ENCODE assay signal across 1 cellular context in genomic region chr21:45411810-45412206, GRCh38.
TF ChIP-seq lines count a peak whose summit lies in the region.

No MANE protein-coding gene starts in this region.

TF ChIP-seq in K562, 482 proteins besides CTCF, POLR2A, EP300 and RAD21 (continued from another document and continues in another):
- TF ChIP-seq TFAP4 (CRISPR knock-in tag; IDR thresholded peaks at IDR 0.05; ENCODE audit: borderline replicate concordance), result no peak
- TF ChIP-seq RBM22 (IDR thresholded peaks at IDR 0.05; ENCODE audit: low read depth, low read length, poor library complexity, severe bottlenecking), result no peak
- no peak for TF ChIP-seq CREBBP (IDR thresholded peaks at IDR 0.05; ENCODE audit: low read depth, low read length)
- TF ChIP-seq E2F3 (CRISPR knock-in tag; IDR thresholded peaks at IDR 0.05), result 0 out of 2 replicates have a peak, but pooled peaks have one; percentile 2
- no peak for TF ChIP-seq ZNF232 (CRISPR knock-in tag; IDR thresholded peaks at IDR 0.05)
- TF ChIP-seq ZNF717 (CRISPR knock-in tag; IDR thresholded peaks at IDR 0.05), result no peak
- TF ChIP-seq RBM14 (IDR thresholded peaks at IDR 0.05; ENCODE audit: borderline replicate concordance, insufficient read depth, low read depth, low read length), result no peak
- TF ChIP-seq TRIM25 (IDR thresholded peaks at IDR 0.05; ENCODE audit: borderline replicate concordance), result 0 out of 2 replicates have a peak, but pooled peaks have one; percentile 15
- no peak for TF ChIP-seq HNRNPK (IDR thresholded peaks at IDR 0.05; ENCODE audit: low read depth, low read length, poor library complexity, severe bottlenecking)
- 0 out of 2 replicates have a peak, but pooled peaks have one; percentile 21 for TF ChIP-seq ZNF589 (CRISPR knock-in tag; IDR thresholded peaks at IDR 0.05; ENCODE audit: low read depth)
- no peak for TF ChIP-seq CCAR2 (IDR thresholded peaks at IDR 0.05; ENCODE audit: low read depth, low read length)
- TF ChIP-seq ZKSCAN1 (IDR thresholded peaks at IDR 0.05; ENCODE audit: low read depth, low read length), result no peak
- no peak for TF ChIP-seq BRCA1 (IDR thresholded peaks at IDR 0.05)
- TF ChIP-seq BRCA1 (CRISPR knock-in tag; IDR thresholded peaks at IDR 0.05), result no peak
- TF ChIP-seq LCOR (CRISPR knock-in tag; IDR thresholded peaks at IDR 0.05), result peak; percentile 31; the same call in 1 of the 2 replicates
- TF ChIP-seq HMGXB4 (CRISPR knock-in tag; IDR thresholded peaks at IDR 0.05), result no peak
- TF ChIP-seq ZNF407 (IDR thresholded peaks at IDR 0.05; ENCODE audit: low read depth), result no peak
- peak; percentile 58; the same call in 1 of the 2 replicates for TF ChIP-seq ATF4 (CRISPR knock-in tag; IDR thresholded peaks at IDR 0.05)
- no peak for TF ChIP-seq BCLAF1 (IDR thresholded peaks at IDR 0.05; ENCODE audit: borderline replicate concordance in 1 of 2, control insufficient read depth in 1 of 2, low read depth in 2 of 2, low read length in 1 of 2)
- TF ChIP-seq YBX1 (IDR thresholded peaks at IDR 0.05), result no peak
- no peak for TF ChIP-seq ILK (tag; IDR thresholded peaks at IDR 0.05; ENCODE audit: borderline replicate concordance, low read depth)
- no peak for TF ChIP-seq ZNF785 (CRISPR knock-in tag; IDR thresholded peaks at IDR 0.05)
- TF ChIP-seq ARID3B (CRISPR knock-in tag; IDR thresholded peaks at IDR 0.05; ENCODE audit: borderline replicate concordance), result no peak
- no peak for TF ChIP-seq SFPQ (IDR thresholded peaks at IDR 0.05; ENCODE audit: low read depth, low read length)
- no peak for TF ChIP-seq ZNF146 (CRISPR knock-in tag; IDR thresholded peaks at IDR 0.05; ENCODE audit: unreplicated experiment)
- no peak for TF ChIP-seq MAZ (CRISPR knock-in tag; conservative IDR thresholded peaks at IDR 0.05 in 1 of 2, IDR thresholded peaks at IDR 0.05 in 1 of 2)
- no peak for TF ChIP-seq CREB3L1 (IDR thresholded peaks at IDR 0.05; ENCODE audit: borderline replicate concordance, low read depth)
- no peak for TF ChIP-seq SMAD1 (IDR thresholded peaks at IDR 0.05; ENCODE audit: low read depth, low read length, partially characterized antibody)
- TF ChIP-seq RHOXF2B (CRISPR knock-in tag; conservative IDR thresholded peaks at IDR 0.05), result no peak
- TF ChIP-seq ZKSCAN3 (CRISPR knock-in tag; IDR thresholded peaks at IDR 0.05), result no peak
